14 cellular contexts compared by ENCODE assay signal in genomic region chr2:75424936-75425619, GRCh38.
DNase-seq lines count a peak whose midpoint lies in the region; FAIRE-seq and TF ChIP-seq lines count a peak whose summit lies in the region.
"Had no signal": no experiment of that assay in that cellular context is flagged by ENCODE, and none has a peak within 500 bp of the region (broad histone marks: within the 10 kb centered on the region; RNA-seq: fewer than 3 reads in every experiment).

No MANE protein-coding gene starts in this region.

- H3K9me3 Mint-ChIP-seq in immature natural killer cell, result peaks cover 0 to 3% (median 0%) of the 10 kb centered on the region in 6 donors
- H3K9me3 Mint-ChIP-seq: activated T-cell treated with anti-CD3 and anti-CD28 coated beads, Interleukin-2, amount 50 U/mL, for 72 hours had no signal

- H3K4me3 ChIP-seq in astrocyte of the spinal cord (ENCODE audit: low read depth, low read length), result no peak overlapping the region
- H3K4me3 ChIP-seq: Peyer's patch had no signal

- in situ Hi-C loops in astrocyte of the spinal cord (cut with HindIII; ENCODE audit: low sequenced_read_pairs), result no loop called here

- no peak overlapping the region for H3K27ac Mint-ChIP-seq in immature natural killer cell
- H3K27ac Mint-ChIP-seq: activated T-cell treated with anti-CD3 and anti-CD28 coated beads, Interleukin-2, amount 50 U/mL, for 72 hours; stimulated activated memory B cell treated with anti-CD40 and anti-IgM and Interleukin-4, amounts not matched to agents 10 μg/mL and 1 μg/mL and 100 μg/mL, for 72 hours had no signal

- DNase-seq in EL (peak; percentile 69), HTR-8/SVneo (ENCODE audit: insufficient read length, low spot score) (no peak), astrocyte of the spinal cord (ENCODE audit: low read depth, low spot score) (peak; percentile 6), myocyte (ENCODE audit: low read depth) (peak; percentile 20), HT-29 (ENCODE audit: low spot score) (no peak), immature natural killer cell (no peak), SW480 (ENCODE audit: low spot score) (no peak)
- no peak for DNase-seq in activated CD8-positive, alpha-beta memory T cell treated with anti-CD3 and anti-CD28 coated beads, Interleukin-2, amount 50 U/mL, for 4 hours
- DNase-seq: activated T-cell treated with anti-CD3 and anti-CD28 coated beads, Interleukin-2, amount 50 U/mL, for 72 hours; brain microvascular endothelial cell; NCI-H2081 had no signal

- no peak overlapping the region for H3K4me3 Mint-ChIP-seq in immature natural killer cell
- H3K4me3 Mint-ChIP-seq: activated T-cell treated with anti-CD3 and anti-CD28 coated beads, Interleukin-2, amount 50 U/mL, for 72 hours; stimulated activated memory B cell treated with anti-CD40 and anti-IgM and Interleukin-4, amounts not matched to agents 10 μg/mL and 1 μg/mL and 100 μg/mL, for 72 hours had no signal

- no peak for TF ChIP-seq CTCF in astrocyte of the spinal cord (IDR thresholded peaks at IDR 0.05; ENCODE audit: low read depth, low read length)

- H3K4me1 Mint-ChIP-seq in immature natural killer cell, result no peaks in the 10 kb centered on the region

- peaks cover 0 to 9% (median 0%) of the 10 kb centered on the region in 3 donors for H3K27me3 Mint-ChIP-seq in immature natural killer cell (ENCODE audit: low read depth in 3 of 3)
- H3K27me3 Mint-ChIP-seq: stimulated activated memory B cell treated with anti-CD40 and anti-IgM and Interleukin-4, amounts not matched to agents 10 μg/mL and 1 μg/mL and 100 μg/mL, for 72 hours had no signal

- no peaks in the 10 kb centered on the region for H3K36me3 Mint-ChIP-seq in immature natural killer cell
- H3K36me3 Mint-ChIP-seq: stimulated activated memory B cell treated with anti-CD40 and anti-IgM and Interleukin-4, amounts not matched to agents 10 μg/mL and 1 μg/mL and 100 μg/mL, for 72 hours had no signal

- FAIRE-seq in HTR-8/SVneo (lab: Jason Lieb, UNC), result peak; percentile 79
- FAIRE-seq: islet of Langerhans had no signal

Comparison
In these comparisons a context has a peak if more than half of its experiments do, and no peak if none do; other contexts are left out.
1. DNase-seq: peak in EL (single experiment), astrocyte of the spinal cord (single experiment) and myocyte (single experiment); none in HTR-8/SVneo (single experiment), activated CD8-positive, alpha-beta memory T cell treated with anti-CD3 and anti-CD28 coated beads, Interleukin-2, amount 50 U/mL, for 4 hours (single experiment), HT-29 (single experiment), immature natural killer cell (0 of 3) and SW480 (single experiment).